7 cellular contexts compared by ENCODE assay signal in the genomic region with DNA sequence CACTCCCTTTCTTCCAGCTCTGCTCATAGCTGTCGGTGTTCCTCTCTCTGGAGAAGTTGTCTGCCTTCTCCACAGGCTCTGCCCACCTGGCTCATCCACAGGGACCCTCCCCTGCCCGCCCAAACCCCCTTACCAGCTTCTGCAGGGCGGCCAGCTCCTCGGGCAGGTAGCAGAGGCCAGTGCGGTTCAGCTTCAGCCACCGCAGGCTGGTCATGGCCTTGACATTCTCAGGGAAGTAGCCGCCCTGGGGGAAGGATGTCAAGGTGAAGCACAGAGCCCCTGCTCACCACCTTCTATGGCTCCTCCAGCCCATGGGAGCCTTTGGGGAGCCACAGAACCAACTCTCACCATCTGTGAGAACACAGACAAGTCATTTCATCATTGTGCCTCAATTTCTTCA. TPM values are rescaled to one million over a fixed set of nuclear protein-coding genes. Genes with fewer than 3 reads are reported as not detected.
DNase-seq lines count a peak whose midpoint lies in the region; ATAC-seq and TF ChIP-seq lines count a peak whose summit lies in the region.
"Had no signal": no experiment of that assay in that cellular context is flagged by ENCODE, and none has a peak within 500 bp of the region (broad histone marks: within the 10 kb centered on the region; RNA-seq: fewer than 3 reads in every experiment).

No MANE protein-coding gene starts in this region.

- peaks cover 26% of the 10 kb centered on the region for H3K79me2 ChIP-seq in neural progenitor cell (ENCODE audit: low read depth)

- H3K4me3 Mint-ChIP-seq in neural progenitor cell = peak overlapping the region; percentile 96

- H3K4me1 Mint-ChIP-seq in neural progenitor cell = peaks cover 25% of the 10 kb centered on the region

- H3K4me1 ChIP-seq in ascending aorta (peaks cover 20 to 30% of the 10 kb centered on the region in 2 donors), neural progenitor cell (peaks cover 17% of the 10 kb centered on the region)

- H3K4me3 ChIP-seq in HFF-Myc (replicated peaks; ENCODE audit: low read depth, low read length) (peak overlapping the region; percentile 84; the same call in 1 of the 2 replicates), ascending aorta (peak overlapping the region in 1 of 2 donors; percentile 83), neural progenitor cell (peak overlapping the region; percentile 61)

- peak overlapping the region; percentile 4 to 96 for H3K27ac ChIP-seq in ascending aorta
- no peak overlapping the region for H3K27ac ChIP-seq in neural progenitor cell

- ATAC-seq in GM21717 (IDR thresholded peaks at IDR 0.05; ENCODE audit: unreplicated experiment) (no peak), HG03520 (IDR thresholded peaks at IDR 0.05; ENCODE audit: unreplicated experiment) (no peak)

- TF ChIP-seq CTCF in HFF-Myc (IDR thresholded peaks at IDR 0.05; ENCODE audit: low read depth, low read length, missing control alignments) = no peak
- TF ChIP-seq CTCF in ascending aorta (IDR thresholded peaks at IDR 0.05) = no peak
- no peak for TF ChIP-seq CTCF in neural progenitor cell (IDR thresholded peaks at IDR 0.05)

- H3K36me3 ChIP-seq in ascending aorta = peaks cover 47 to 48% of the 10 kb centered on the region in 2 donors
- H3K36me3 ChIP-seq in neural progenitor cell = no peaks in the 10 kb centered on the region

- peaks cover 33% of the 10 kb centered on the region for H3F3A ChIP-seq in neural progenitor cell (ENCODE audit: low read depth)

- H2AFZ ChIP-seq in neural progenitor cell (replicated peaks) = no peak overlapping the region

- H3K9me3 Mint-ChIP-seq in neural progenitor cell = no peaks in the 10 kb centered on the region

- H3K27me3 ChIP-seq in ascending aorta = no peaks in the 10 kb centered on the region
- H3K27me3 ChIP-seq in neural progenitor cell = no peaks in the 10 kb centered on the region

- H3K27ac Mint-ChIP-seq in neural progenitor cell = no peak overlapping the region

- peaks cover 3% of the 10 kb centered on the region for H3K36me3 Mint-ChIP-seq in neural progenitor cell

- intact Hi-C loops in ascending aorta (cut with DNase I) = loop anchor here (5.0 kb wide), 1 partner anchor 39 kb away; no protein-coding TSS in a partner anchor

- H4K20me1 ChIP-seq in neural progenitor cell (ENCODE audit: low read depth) = peaks cover 41% of the 10 kb centered on the region

- peaks cover 3% of the 10 kb centered on the region for H3K27me3 Mint-ChIP-seq in neural progenitor cell (ENCODE audit: insufficient read depth, low read depth)

- H3K4me2 ChIP-seq in neural progenitor cell = peak overlapping the region; percentile 95

- H3K9ac ChIP-seq in neural progenitor cell = no peak overlapping the region

- DNase-seq in HFF-Myc (ENCODE audit: extremely low read depth, low read depth) = no peak
- DNase-seq in ascending aorta (ENCODE audit: low spot score in 2 of 2) = no peak
- no peak for DNase-seq in neural progenitor cell (ENCODE audit: low spot score)
- no peak for DNase-seq in amygdala (lab: John Stamatoyannopoulos, UW)
- DNase-seq: stimulated activated CD4-positive, alpha-beta T cell treated with anti-CD3 and anti-CD28 coated beads, Interleukin-4, amount 100 ng/mL, for 24 hours had no signal

- H3K9me3 ChIP-seq in ascending aorta (no peaks in the 10 kb centered on the region), neural progenitor cell (ENCODE audit: low read depth) (no peaks in the 10 kb centered on the region)

RNA-seq across cellular contexts. Expression of gene FLII, which starts 1.8 kb away (rescaled TPM):
- total RNA-seq in ascending aorta (716 TPM), neural progenitor cell (ENCODE audit: low replicate concordance) (117 and 193 TPM in 2 replicates)

RNA-seq across cellular contexts. Expression of gene MIEF2, which starts 3.7 kb away (rescaled TPM):
- total RNA-seq in ascending aorta (18.5 TPM), neural progenitor cell (ENCODE audit: low replicate concordance) (8.1 and 23.2 TPM in 2 replicates)

RNA-seq across cellular contexts. Expression of gene LLGL1, which starts 31.3 kb away (rescaled TPM):
- total RNA-seq in ascending aorta (25.3 TPM), neural progenitor cell (ENCODE audit: low replicate concordance) (70.5 and 190 TPM in 2 replicates)

RNA-seq across cellular contexts. Expression of gene TOP3A, which starts 58.0 kb away (rescaled TPM):
- total RNA-seq in ascending aorta (52.8 TPM), neural progenitor cell (ENCODE audit: low replicate concordance) (49.2 and 67.8 TPM in 2 replicates)

RNA-seq across cellular contexts. Expression of gene SMCR8, which starts 58.3 kb away (rescaled TPM):
- total RNA-seq in ascending aorta (10.3 TPM), neural progenitor cell (ENCODE audit: low replicate concordance) (8.9 and 11.9 TPM in 2 replicates)
